In the genomic region with DNA sequence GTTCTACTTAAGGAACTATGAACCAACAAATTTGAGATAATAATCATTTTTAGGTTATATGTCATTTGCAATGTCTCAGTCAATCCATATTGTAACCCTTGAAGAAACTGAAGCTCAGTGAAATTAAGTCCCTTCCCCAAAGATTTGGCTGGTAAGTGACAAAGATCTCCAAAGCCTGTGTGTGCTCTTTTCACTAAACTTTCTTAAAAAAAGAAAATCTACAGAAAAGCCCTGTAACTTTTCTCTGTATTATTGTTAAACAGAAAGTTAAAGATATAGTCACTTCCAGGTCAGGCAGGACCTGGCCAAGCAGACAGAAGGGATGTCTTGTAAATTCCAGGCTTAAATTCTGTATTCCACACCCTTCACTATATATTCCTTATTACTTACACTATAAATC, we compare ENCODE assay signal across 1 cellular context.
TF ChIP-seq lines count a peak whose summit lies in the region.

No MANE protein-coding gene starts in this region.

TF ChIP-seq in GM12878, 131 proteins besides CTCF, POLR2A, EP300 and RAD21:
- TF ChIP-seq, protein P1, sequence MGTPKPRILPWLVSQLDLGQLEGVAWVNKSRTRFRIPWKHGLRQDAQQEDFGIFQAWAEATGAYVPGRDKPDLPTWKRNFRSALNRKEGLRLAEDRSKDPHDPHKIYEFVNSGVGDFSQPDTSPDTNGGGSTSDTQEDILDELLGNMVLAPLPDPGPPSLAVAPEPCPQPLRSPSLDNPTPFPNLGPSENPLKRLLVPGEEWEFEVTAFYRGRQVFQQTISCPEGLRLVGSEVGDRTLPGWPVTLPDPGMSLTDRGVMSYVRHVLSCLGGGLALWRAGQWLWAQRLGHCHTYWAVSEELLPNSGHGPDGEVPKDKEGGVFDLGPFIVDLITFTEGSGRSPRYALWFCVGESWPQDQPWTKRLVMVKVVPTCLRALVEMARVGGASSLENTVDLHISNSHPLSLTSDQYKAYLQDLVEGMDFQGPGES (IDR thresholded peaks at IDR 0.05): no peak
- TF ChIP-seq SUZ12 (IDR thresholded peaks at IDR 0.05; ENCODE audit: unreplicated experiment) (no peak), SP1 (IDR thresholded peaks at IDR 0.05; ENCODE audit: low read depth, low read length) (no peak), SMAD1 (IDR thresholded peaks at IDR 0.05; ENCODE audit: low read depth, partially characterized antibody) (no peak), RCOR1 (conservative IDR thresholded peaks at IDR 0.05; ENCODE audit: low read depth, low read length) (no peak), RELA (IDR thresholded peaks at IDR 0.05; ENCODE audit: borderline replicate concordance, partially characterized antibody) (no peak), CREB1 (IDR thresholded peaks at IDR 0.05; ENCODE audit: low read depth) (no peak), ETV6 (conservative IDR thresholded peaks at IDR 0.05 in 1 of 2, IDR thresholded peaks at IDR 0.05 in 1 of 2; ENCODE audit: borderline replicate concordance in 1 of 2, low read depth in 1 of 2) (no peak), BHLHE40 (IDR thresholded peaks at IDR 0.05; ENCODE audit: borderline replicate concordance in 1 of 2, low read depth in 2 of 2, low read length in 1 of 2) (no peak), PAX8 (IDR thresholded peaks at IDR 0.05) (no peak), ZZZ3 (IDR thresholded peaks at IDR 0.05; ENCODE audit: control insufficient read depth, insufficient read length, low read depth) (no peak), SMARCA5 (IDR thresholded peaks at IDR 0.05) (no peak)
